1 cellular context compared by ENCODE assay signal in genomic region chr10:25113231-25114035, GRCh38.
TF ChIP-seq lines count a peak whose summit lies in the region.

No MANE protein-coding gene starts in this region.

TF ChIP-seq in K562, 482 proteins besides CTCF, POLR2A, EP300 and RAD21 (continued from another document and continues in another):
- no peak for TF ChIP-seq CUX1 (CRISPR knock-in tag; IDR thresholded peaks at IDR 0.05)
- TF ChIP-seq RREB1 (CRISPR knock-in tag; IDR thresholded peaks at IDR 0.05): no peak
- no peak for TF ChIP-seq FOXO4 (CRISPR knock-in tag; IDR thresholded peaks at IDR 0.05)
- TF ChIP-seq TBL1XR1 (IDR thresholded peaks at IDR 0.05; ENCODE audit: low read length in 2 of 2): 0 out of 4 replicates have a peak, but pooled peaks of 1 of the 2 experiments have one; percentile 15
- TF ChIP-seq ZNF57 (CRISPR knock-in tag; IDR thresholded peaks at IDR 0.05): no peak
- TF ChIP-seq DMBX1 (CRISPR knock-in tag; IDR thresholded peaks at IDR 0.05; ENCODE audit: borderline replicate concordance): no peak
- TF ChIP-seq SMARCA5 (IDR thresholded peaks at IDR 0.05): no peak
- peak; percentile 23; the same call in 1 of the 2 replicates for TF ChIP-seq STAG1 (CRISPR knock-in tag; IDR thresholded peaks at IDR 0.05; ENCODE audit: borderline replicate concordance)
- TF ChIP-seq ZBTB11 (CRISPR knock-in tag; IDR thresholded peaks at IDR 0.05): no peak
- TF ChIP-seq KLF6 (CRISPR knock-in tag; IDR thresholded peaks at IDR 0.05; ENCODE audit: borderline replicate concordance): no peak
- TF ChIP-seq NR2F6 (CRISPR knock-in tag; IDR thresholded peaks at IDR 0.05): no peak
- TF ChIP-seq ZNF311 (CRISPR knock-in tag; IDR thresholded peaks at IDR 0.05): no peak
- TF ChIP-seq FOXK2 (conservative IDR thresholded peaks at IDR 0.05 in 1 of 2, IDR thresholded peaks at IDR 0.05 in 1 of 2; ENCODE audit: low read depth in 2 of 2): no peak
- no peak for TF ChIP-seq ZNF124 (CRISPR knock-in tag; IDR thresholded peaks at IDR 0.05)
- no peak for TF ChIP-seq AFF4 (CRISPR knock-in tag; IDR thresholded peaks at IDR 0.05)
- no peak for TF ChIP-seq ZNF143 (CRISPR knock-in tag; IDR thresholded peaks at IDR 0.05)
- TF ChIP-seq E4F1 (CRISPR knock-in tag; IDR thresholded peaks at IDR 0.05; ENCODE audit: borderline replicate concordance): no peak
- no peak for TF ChIP-seq MCM5 (IDR thresholded peaks at IDR 0.05; ENCODE audit: low read depth)
- TF ChIP-seq EP400 (IDR thresholded peaks at IDR 0.05): no peak
- TF ChIP-seq ZEB2 (IDR thresholded peaks at IDR 0.05): no peak
- no peak for TF ChIP-seq FOSL1 (tag; conservative IDR thresholded peaks at IDR 0.05)
- TF ChIP-seq ZNF3 (CRISPR knock-in tag; IDR thresholded peaks at IDR 0.05): no peak
- TF ChIP-seq CTCFL (IDR thresholded peaks at IDR 0.05; ENCODE audit: borderline replicate concordance, insufficient read depth, low read depth, low read length, poor library complexity, severe bottlenecking): peak; percentile 62
- TF ChIP-seq ZNF395 (CRISPR knock-in tag; IDR thresholded peaks at IDR 0.05): no peak
